ENCODE assay signal across 16 cellular contexts in genomic region chr5:82748688-82749091, GRCh38.
DNase-seq lines count a peak whose midpoint lies in the region; ATAC-seq and TF ChIP-seq lines count a peak whose summit lies in the region.
"Had no signal": no experiment of that assay in that cellular context is flagged by ENCODE, and none has a peak within 500 bp of the region (broad histone marks: within the 10 kb centered on the region; RNA-seq: fewer than 3 reads in every experiment).

No MANE protein-coding gene starts in this region.

- CTCF ChIA-PET in A673 (lab: Charles Lee) = no interaction called here

- no peaks in the 10 kb centered on the region for H3K36me3 ChIP-seq in A673 (ENCODE audit: insufficient read depth, low read length, poor library complexity, severe bottlenecking)
- H3K36me3 ChIP-seq: HAP-1 had no signal

- peak; percentile 43 for ATAC-seq in GM18502 (IDR thresholded peaks at IDR 0.05; ENCODE audit: poor library complexity, unreplicated experiment)
- ATAC-seq in HG02588 (IDR thresholded peaks at IDR 0.05; ENCODE audit: unreplicated experiment) = no peak
- ATAC-seq in HG03457 (IDR thresholded peaks at IDR 0.05; ENCODE audit: unreplicated experiment) = no peak

- DNase-seq in A673 (ENCODE audit: low spot score) (peak; percentile 95), UCSD-AML1 (lab: John Stamatoyannopoulos, UW; ENCODE audit: unreplicated experiment) (peak; percentile 11), medulla oblongata (ENCODE audit: extremely low spot score) (peak; percentile 20), islet precursor cell (no peak), cerebellum (ENCODE audit: low spot score) (no peak)
- DNase-seq: activated CD4-positive, alpha-beta T cell treated with anti-CD3 and anti-CD28 coated beads, Interleukin-2, amount 50 U/mL, for 4 hours; DMS153; effector CD4-positive, alpha-beta T cell; Karpas-422; NCI-H524; PC-9; stimulated activated CD4-positive, alpha-beta T cell treated with anti-CD3 and anti-CD28 coated beads, Interleukin-12 subunit alpha, Interleukin-12 subunit beta, amount 100 ng/mL, for 4 hours had no signal

- no peak for TF ChIP-seq CTCF in A673 (conservative IDR thresholded peaks at IDR 0.05; ENCODE audit: low read depth, low read length)

- POLR2A ChIA-PET in A673 (lab: Charles Lee; ENCODE audit: low non-redundant PET) = no interaction called here

- intact Hi-C loops in A673 (cut with micrococcal nuclease; ENCODE audit: unreplicated experiment) = loop anchor here (1.0 to 5.0 kb wide), 3 partner anchors 13 to 244 kb away; no protein-coding TSS in a partner anchor

- H3K9me3 ChIP-seq in A673 (ENCODE audit: low read depth, low read length, poor library complexity, severe bottlenecking) = peaks cover 10% of the 10 kb centered on the region
- H3K9me3 ChIP-seq: HAP-1 had no signal

- peaks cover 16% of the 10 kb centered on the region for H3K27me3 ChIP-seq in A673 (replicated peaks; ENCODE audit: insufficient read depth, low read depth, low read length, poor library complexity)

- peak overlapping the region; percentile 64 for H3K27ac ChIP-seq in A673 (ENCODE audit: low read depth, low read length, poor library complexity, severe bottlenecking)
- H3K27ac ChIP-seq: PC-9 had no signal

- H3K4me3 ChIP-seq in A673 (ENCODE audit: low read depth, low read length, poor library complexity, severe bottlenecking) = no peak overlapping the region
- H3K4me3 ChIP-seq: HAP-1, PC-9 had no signal

- no TSS peak for BruUV-seq in A673 (replicated peaks; lab: Mats Ljungman, UMichigan)

- peaks cover 41% of the 10 kb centered on the region for H3K4me1 ChIP-seq in A673 (ENCODE audit: insufficient read depth, low read length, poor library complexity, severe bottlenecking)
- H3K4me1 ChIP-seq: HAP-1 had no signal

Comparison
In these comparisons a context has a peak if more than half of its experiments do, and no peak if none do; other contexts are left out.
1. DNase-seq: peak in A673 (single experiment), UCSD-AML1 (single experiment) and medulla oblongata (single experiment); none in islet precursor cell (single experiment) and cerebellum (single experiment).